8 cellular contexts compared by ENCODE assay signal in the genomic region with DNA sequence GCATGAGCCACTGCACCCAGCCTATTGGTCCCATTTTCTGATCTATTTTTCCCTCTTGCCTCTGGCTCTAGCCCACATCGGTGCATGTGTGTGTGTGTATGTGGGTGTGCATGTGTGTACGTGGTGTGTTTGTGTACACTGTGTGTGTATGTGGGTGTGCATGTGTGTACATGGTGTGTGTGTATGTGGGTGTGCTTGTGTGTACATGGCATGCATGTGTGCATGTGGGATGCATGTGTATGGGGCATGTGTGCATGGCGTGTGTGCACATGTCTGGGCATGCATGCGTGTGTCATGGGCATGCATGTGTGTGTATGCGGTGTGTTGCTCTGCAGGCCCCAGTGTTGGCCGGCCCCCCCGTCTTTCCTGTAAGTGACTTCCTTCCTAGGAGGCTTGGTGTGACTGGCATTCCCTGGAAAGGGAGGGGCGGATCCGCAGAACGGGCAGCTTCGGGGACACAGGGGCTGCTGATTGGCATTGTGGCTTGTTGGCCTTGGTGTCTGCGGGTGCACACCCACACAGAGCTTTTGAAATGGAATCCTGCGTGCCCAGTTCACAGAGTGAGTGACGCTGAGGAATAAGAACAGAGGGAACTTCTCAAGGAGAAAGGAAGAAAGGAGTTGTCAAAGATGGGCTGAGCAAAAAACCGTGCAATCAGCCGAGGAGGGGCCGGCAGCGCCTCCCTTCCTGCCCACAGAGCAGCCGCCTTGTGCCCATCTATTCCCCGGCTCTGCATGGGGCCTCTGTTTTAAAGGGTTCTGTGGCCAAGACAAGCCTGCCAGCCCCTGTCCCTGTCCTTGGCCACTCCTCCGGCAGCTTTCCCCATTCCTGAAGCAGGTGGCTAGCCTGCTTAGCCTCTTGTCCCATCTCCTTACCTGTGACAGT. TPM values are rescaled to one million over a fixed set of nuclear protein-coding genes. Genes with fewer than 3 reads are reported as not detected.
DNase-seq lines count a peak whose midpoint lies in the region; ATAC-seq, FAIRE-seq and TF ChIP-seq lines count a peak whose summit lies in the region.

No MANE protein-coding gene starts in this region.

- peak overlapping the region; percentile 90 for H2BK15ac ChIP-seq in H1 (ENCODE audit: low read length)

- DNase-seq in CD1c-positive myeloid dendritic cell (ENCODE audit: extremely low spot score) = peak; percentile 81
- peak; percentile 65 for DNase-seq in RCC 7860 (ENCODE audit: low spot score)
- DNase-seq in H1 (ENCODE audit: low read depth in 1 of 2, low spot score in 2 of 2) = no peak
- peak in 2 of 5 donors; percentile 32 to 36 for DNase-seq in ovary
- no peak for DNase-seq in DMS 273 (lab: John Stamatoyannopoulos, UW; ENCODE audit: unreplicated experiment)
- DNase-seq in NCI-H1694 treated with DMSO at 0.1 percent for 48 hours (lab: John Stamatoyannopoulos, UW) = no peak
- no peak for DNase-seq in NCI-H345 (lab: John Stamatoyannopoulos, UW)

- peaks cover 0 to 54% of the 10 kb centered on the region in 2 experiments for H3K79me2 ChIP-seq in H1 (ENCODE audit: control insufficient read depth in 1 of 2, insufficient read depth in 2 of 2, low read length in 2 of 2)

- H2BK12ac ChIP-seq in H1 (ENCODE audit: low read depth, low read length) = peak overlapping the region; percentile 1; the same call in 1 of the 2 replicates

- no peaks in the 10 kb centered on the region for H3K9me3 ChIP-seq in H1 (ENCODE audit: insufficient read depth in 2 of 2, low read depth in 1 of 2, low read length in 1 of 2)
- H3K9me3 ChIP-seq in ovary = no peaks in the 10 kb centered on the region

- peak overlapping the region; percentile 97 for H2BK5ac ChIP-seq in H1 (ENCODE audit: low read depth, low read length)

- TF ChIP-seq RAD21 in H1 (IDR thresholded peaks at IDR 0.05 in 1 of 2, conservative IDR thresholded peaks at IDR 0.05 in 1 of 2; ENCODE audit: low read depth in 2 of 2, low read length in 2 of 2) = no peak

- no peak overlapping the region for H2AFZ ChIP-seq in H1 (ENCODE audit: low read length)

- no peak for FAIRE-seq in RCC 7860 (lab: Jason Lieb, UNC)
- FAIRE-seq in H1 (lab: Jason Lieb, UNC) = no peak

- H3K4ac ChIP-seq in H1 (replicated peaks; ENCODE audit: insufficient read length, low read depth, low read length) = peak overlapping the region; percentile 95

- peak overlapping the region; percentile 84 for H4K91ac ChIP-seq in H1 (replicated peaks; ENCODE audit: insufficient read length, low read length)

- CTCF ChIA-PET in H1 (lab: Charles Lee; ENCODE audit: partially characterized antibody) = interaction anchor here (0.6 to 3.7 kb wide), 9 partner anchors 10 to 64 kb away, joined by 3 to 13 read pairs (median 8); no protein-coding TSS in a partner anchor

- TF ChIP-seq POLR2A in H1 (IDR thresholded peaks at IDR 0.05; ENCODE audit: control extremely low read depth in 1 of 2, low read depth in 2 of 2, low read length in 2 of 2) = no peak
- TF ChIP-seq POLR2A in ovary (IDR thresholded peaks at IDR 0.05) = no peak

- H4K8ac ChIP-seq in H1 (ENCODE audit: extremely low read depth, insufficient read depth, low read length) = no peak overlapping the region; the same call in 1 of the 2 replicates

- H3K56ac ChIP-seq in H1 (replicated peaks; ENCODE audit: insufficient read length, low read depth, low read length) = no peak overlapping the region

- 86% methylated on average over 21 of the region's 21 CpGs; no CpG with 5 or more reads in 1 of the 2 experiments for WGBS in H1 (ENCODE audit: extremely low coverage in 1 of 2, insufficient coverage in 1 of 2, insufficient read length in 1 of 2, insufficient replicate concordance in 2 of 2, low coverage in 1 of 2, low lambda C conversion rate in 2 of 2, missing lambda C conversion rate in 1 of 2), 2 experiments
- 55 to 69% (median 63%) methylated on average over 21 of the region's 21 CpGs for WGBS in ovary, 3 donors

- H3K14ac ChIP-seq in H1 (ENCODE audit: insufficient read length) = no peak overlapping the region

- intact Hi-C loops in ovary (cut with DNase I) = loop anchor here in 2 of 4 donors (5.0 to 10.0 kb wide), 2 partner anchors 62 to 755 kb away; a partner anchor contains a TSS

- no peak overlapping the region for H3K27ac ChIP-seq in H1 (ENCODE audit: low read depth, low read length)
- H3K27ac ChIP-seq in ovary = peak overlapping the region; percentile 75 to 90

- H3K79me1 ChIP-seq in H1 (ENCODE audit: low read depth, low read length) = peaks cover 14% of the 10 kb centered on the region; the same call in 1 of the 2 replicates

- no peaks in the 10 kb centered on the region for H3K27me3 ChIP-seq in H1 (replicated peaks in 1 of 4; ENCODE audit: control insufficient read depth in 3 of 4, extremely low read depth in 1 of 4, insufficient read depth in 3 of 4, low read length in 3 of 4)
- H3K27me3 ChIP-seq in ovary = no peaks in the 10 kb centered on the region

- H3K23ac ChIP-seq in H1 (ENCODE audit: insufficient read length) = no peak overlapping the region

- TF ChIP-seq CTCF in H1 (IDR thresholded peaks at IDR 0.05; ENCODE audit: control extremely low read depth in 1 of 3, insufficient read depth in 1 of 3, low read depth in 1 of 3, low read length in 3 of 3) (no peak), ovary (IDR thresholded peaks at IDR 0.05) (no peak)

- H3K4me1 ChIP-seq in H1 (replicated peaks in 1 of 4; ENCODE audit: control insufficient read depth in 3 of 4, insufficient read depth in 4 of 4, low read length in 3 of 4) = peaks cover 0 to 21% (median 11%) of the 10 kb centered on the region in 4 experiments; a peak in 6 of 7 replicates
- peaks cover 23% of the 10 kb centered on the region for H3K4me1 ChIP-seq in ovary (ENCODE audit: insufficient read depth)

- TF ChIP-seq EP300 in H1 (IDR thresholded peaks at IDR 0.05; ENCODE audit: borderline replicate concordance in 1 of 2, low read depth in 2 of 2, low read length in 2 of 2) (no peak), ovary (IDR thresholded peaks at IDR 0.05) (no peak)

- H3K18ac ChIP-seq in H1 (ENCODE audit: extremely low read depth, low read length) = no peak overlapping the region

- peaks cover 9% of the 10 kb centered on the region; the same call in 1 of the 2 replicates for H3K23me2 ChIP-seq in H1 (ENCODE audit: low read depth, low read length)

- peak overlapping the region; percentile 52 for H4K5ac ChIP-seq in H1 (ENCODE audit: insufficient read length, low read depth, low read length)

- 0 out of 2 replicates have a peak overlapping the region, but pooled peaks have one; percentile 20 for H2AK5ac ChIP-seq in H1 (ENCODE audit: low read depth, low read length)

- POLR2A ChIA-PET in H1 (lab: Charles Lee; ENCODE audit: partially characterized antibody) = interaction anchor here (0.8 to 6.8 kb wide), 8 partner anchors 6 to 62 kb away, joined by 3 to 41 read pairs (median 16); a partner anchor contains a TSS

- H3K4me2 ChIP-seq in H1 (ENCODE audit: insufficient read depth in 1 of 2, low read depth in 2 of 2, low read length in 2 of 2) = no peak overlapping the region; a peak in 1 of 4 replicates

- H3K4me3 ChIP-seq in H1 (ENCODE audit: extremely low read depth in 1 of 4, insufficient read depth in 2 of 4, low read depth in 3 of 4, low read length in 4 of 4) = no peak overlapping the region
- no peak overlapping the region for H3K4me3 ChIP-seq in ovary

- no peak overlapping the region for H2BK20ac ChIP-seq in H1 (ENCODE audit: low read length)

- H3K36me3 ChIP-seq in H1 (ENCODE audit: control insufficient read depth in 2 of 4, insufficient read depth in 4 of 4, low read length in 3 of 4) = no peaks in the 10 kb centered on the region
- no peaks in the 10 kb centered on the region for H3K36me3 ChIP-seq in ovary

- ATAC-seq in GM19463 (IDR thresholded peaks at IDR 0.05; ENCODE audit: unreplicated experiment) = no peak

- peaks cover 0 to 6% of the 10 kb centered on the region in 2 experiments for H4K20me1 ChIP-seq in H1 (replicated peaks in 1 of 2; ENCODE audit: control insufficient read depth in 1 of 2, insufficient read depth in 2 of 2, low read length in 2 of 2)

- H2BK120ac ChIP-seq in H1 (replicated peaks; ENCODE audit: low read depth, low read length) = no peak overlapping the region

- peak overlapping the region in 1 of 4 experiments; percentile 36; a peak in 1 of 7 replicates for H3K9ac ChIP-seq in H1 (replicated peaks in 1 of 4; ENCODE audit: extremely low read depth in 1 of 4, low read depth in 3 of 4, low read length in 3 of 4)

TF ChIP-seq in H1, 55 proteins besides CTCF, POLR2A, EP300 and RAD21:
- TF ChIP-seq EZH2 (IDR thresholded peaks at IDR 0.05; ENCODE audit: low read depth, low read length, severe bottlenecking) = no peak
- no peak for TF ChIP-seq KDM5A (IDR thresholded peaks at IDR 0.05; ENCODE audit: low read length)

RNA-seq across cellular contexts. Expression of a gene that starts 8.0 kb away (rescaled TPM):
- total RNA-seq in H1 (2021; fragmentation: NEBNext Ultra II Directional; extraction: Animal tissue kit (Norgen Biotek cat#: 25700)) = 112 and 116 TPM in 2 replicates
- polyA plus RNA-seq in H1 (2011; rRNA removed) (78.0 and 98.0 TPM in 2 replicates), ovary (10 to 100 TPM; 19.9 to 36.0 TPM)
- 101 TPM for polyA plus RNA-seq in H1 (2011; cell fraction: cytosol; rRNA removed)
- 89.3 TPM for polyA plus RNA-seq in H1 (2011; cell fraction: nucleus; rRNA removed)
- 67.6 to 101 TPM (median 96.1 TPM) in 4 replicates for polyA plus RNA-seq in H1 (2012, experiment 1 of 2)
- 57.4 TPM for polyA plus RNA-seq in H1 (2012, experiment 2 of 2)
- polyA plus RNA-seq in H1 (2013, experiment 1 of 2) = 51.4 TPM
- 46.9 TPM for polyA plus RNA-seq in H1 (2013, experiment 2 of 2)
- 109 and 120 TPM in 2 replicates for polyA minus RNA-seq in H1 (2011; rRNA and poly(A)+ RNA removed)
- polyA minus RNA-seq in H1 (2011; cell fraction: cytosol; rRNA and poly(A)+ RNA removed) = 67.0 TPM
- 33.6 TPM for polyA minus RNA-seq in H1 (2011; cell fraction: nucleus; rRNA and poly(A)+ RNA removed)
- 100 to 1,000 TPM in 3 of 7 donors, 10 to 100 TPM in 4; 21.6 to 125 (median 93.3) TPM for total RNA-seq in ovary

RNA-seq across cellular contexts. Expression of a gene that starts 49.2 kb away (rescaled TPM):
- 53.8 and 54.5 TPM in 2 replicates for total RNA-seq in H1 (2021; fragmentation: NEBNext Ultra II Directional; extraction: Animal tissue kit (Norgen Biotek cat#: 25700))
- polyA plus RNA-seq in H1 (2011; rRNA removed) (63.1 and 64.1 TPM in 2 replicates), ovary (10 to 100 TPM; 36.5 to 81.8 TPM)
- 51.1 TPM for polyA plus RNA-seq in H1 (2011; cell fraction: cytosol; rRNA removed)
- polyA plus RNA-seq in H1 (2011; cell fraction: nucleus; rRNA removed) = 43.7 TPM
- 74.6 to 90.9 TPM (median 78.1 TPM) in 4 replicates for polyA plus RNA-seq in H1 (2012, experiment 1 of 2)
- polyA plus RNA-seq in H1 (2012, experiment 2 of 2) = 68.8 TPM
- polyA plus RNA-seq in H1 (2013, experiment 1 of 2) = 121 TPM
- 128 TPM for polyA plus RNA-seq in H1 (2013, experiment 2 of 2)
- polyA minus RNA-seq in H1 (2011; rRNA and poly(A)+ RNA removed) = 31.5 and 33.0 TPM in 2 replicates
- 17.4 TPM for polyA minus RNA-seq in H1 (2011; cell fraction: cytosol; rRNA and poly(A)+ RNA removed)
- polyA minus RNA-seq in H1 (2011; cell fraction: nucleus; rRNA and poly(A)+ RNA removed) = 15.0 TPM
- total RNA-seq in ovary = 10 to 100 TPM in 6 of 7 donors, 1 to 10 TPM in 1; 7.2 to 58.2 (median 37.4) TPM

Comparison
In these comparisons a context has a peak if more than half of its experiments do, and no peak if none do; other contexts are left out.
1. DNase-seq: peak in CD1c-positive myeloid dendritic cell (single experiment) and RCC 7860 (single experiment); none in H1 (0 of 2), DMS 273 (single experiment), NCI-H1694 treated with DMSO at 0.1 percent for 48 hours (single experiment) and NCI-H345 (single experiment).